Comparison of ENCODE assay signal across 7 cellular contexts in genomic region chr4:145935253-145936141, GRCh38. TPM values are rescaled to one million over a fixed set of nuclear protein-coding genes. Genes with fewer than 3 reads are reported as not detected.
A peak's percentile ranks its signal among the peaks of the same experiment; 100 is the strongest.
DNase-seq lines count a peak whose midpoint lies in the region; ATAC-seq, FAIRE-seq and TF ChIP-seq lines count a peak whose summit lies in the region.

No MANE protein-coding gene starts in this region.

- TF ChIP-seq CTCF in MM.1S (IDR thresholded peaks at IDR 0.05; ENCODE audit: low read length) (no peak), K562 (IDR thresholded peaks at IDR 0.05 in 2 of 3, conservative IDR thresholded peaks at IDR 0.05 in 1 of 3; ENCODE audit: insufficient read depth in 2 of 3, low read depth in 1 of 3, low read length in 3 of 3) (no peak)

- H2AFZ ChIP-seq in MM.1S (ENCODE audit: low read length), result peak overlapping the region; percentile 81
- no peak overlapping the region for H2AFZ ChIP-seq in K562 (ENCODE audit: low read depth, low read length)

- H3F3A ChIP-seq in MM.1S (ENCODE audit: insufficient read depth, low read length), result peaks cover 34% of the 10 kb centered on the region

- no peak for TF ChIP-seq EP300 in K562 (IDR thresholded peaks at IDR 0.05; ENCODE audit: low read length)

- H3K9me3 ChIP-seq in MM.1S (replicated peaks; ENCODE audit: insufficient read depth, low read length), result no peaks in the 10 kb centered on the region
- H3K9me3 ChIP-seq in K562 (replicated peaks; ENCODE audit: control insufficient read depth, insufficient read depth, low read depth, low read length), result no peaks in the 10 kb centered on the region

- H3K4me1 ChIP-seq in MM.1S (ENCODE audit: low read length) (0 out of 2 replicates have a peak, but pooled peaks cover 8% of the 10 kb centered on the region), K562 (replicated peaks in 1 of 2; ENCODE audit: control insufficient read depth in 2 of 2, insufficient read depth in 2 of 2, low read length in 2 of 2) (peaks cover 0 to 13% of the 10 kb centered on the region in 2 experiments; a peak in 2 of 5 replicates)

- H3K9me2 ChIP-seq in MM.1S (replicated peaks; ENCODE audit: insufficient read depth, low read length), result no peaks in the 10 kb centered on the region

- no peaks in the 10 kb centered on the region for H3K9me1 ChIP-seq in K562 (ENCODE audit: control insufficient read depth, insufficient read depth, low read length)

- peak overlapping the region; percentile 71 for H3K4me3 ChIP-seq in MM.1S (ENCODE audit: low read length)
- no peak overlapping the region for H3K4me3 ChIP-seq in K562

- intact Hi-C loops in K562 (cut with micrococcal nuclease), result no loop called here

- H3K27me3 ChIP-seq in MM.1S (replicated peaks; ENCODE audit: insufficient read depth, low read length) (peaks cover 19% of the 10 kb centered on the region), K562 (ENCODE audit: control insufficient read depth in 2 of 2, insufficient read depth in 2 of 2, low read length in 2 of 2) (peaks cover 16 to 27% of the 10 kb centered on the region in 2 experiments; a peak in 4 of 5 replicates)

- no peaks in the 10 kb centered on the region for H3K36me3 ChIP-seq in MM.1S (replicated peaks; ENCODE audit: insufficient read depth, low read length)
- no peaks in the 10 kb centered on the region for H3K36me3 ChIP-seq in K562 (ENCODE audit: control insufficient read depth, insufficient read depth, low read length)

- no peak for TF ChIP-seq POLR2A in K562 (conservative IDR thresholded peaks at IDR 0.05)

- H3K9ac ChIP-seq in MM.1S (ENCODE audit: low read length), result peak overlapping the region; percentile 70
- H3K9ac ChIP-seq in K562 (ENCODE audit: insufficient read depth in 1 of 2, low read depth in 2 of 2, low read length in 2 of 2), result no peak overlapping the region

- DNase-seq in GM03348 (ENCODE audit: low spot score), result peak; percentile 18
- peak; percentile 50 for DNase-seq in MM.1S
- DNase-seq in K562 (ENCODE audit: extremely low read depth in 1 of 4, low spot score in 3 of 4), result peak in 1 of 4 experiments; percentile 7
- DNase-seq in iris pigment epithelial cell (ENCODE audit: low read depth), result peak; percentile 36
- peak; percentile 11 for DNase-seq in stimulated activated CD8-positive, alpha-beta memory T cell treated with anti-CD3 and anti-CD28 coated beads, Interleukin-4, amount 100 ng/mL, for 24 hours (ENCODE audit: low read depth)
- no peak for DNase-seq in effector CD4-positive, alpha-beta T cell

- POLR2A ChIA-PET in K562 (lab: Yijun Ruan, JAX), result no interaction called here

- TF ChIP-seq RAD21 in K562 (CRISPR knock-in tag; conservative IDR thresholded peaks at IDR 0.05 in 1 of 2, IDR thresholded peaks at IDR 0.05 in 1 of 2), result no peak

- H3K4me2 ChIP-seq in MM.1S (ENCODE audit: low read depth, low read length) (peak overlapping the region; percentile 66), K562 (ENCODE audit: insufficient read depth, low read length) (no peak overlapping the region)

- in situ Hi-C loops in K562 (cut with MboI), result no loop called here

- ATAC-seq in GM21526 (IDR thresholded peaks at IDR 0.05; ENCODE audit: low FRiP score, unreplicated experiment), result peak; percentile 30
- ATAC-seq in K562, result no peak

- BruUV-seq in K562 (replicated peaks; lab: Mats Ljungman, UMichigan), result no TSS peak

- 19% methylated on average over 14 of the region's 18 CpGs for WGBS in K562 (ENCODE audit: insufficient coverage, low coverage, missing lambda C conversion rate)

- H4K20me1 ChIP-seq in MM.1S (ENCODE audit: insufficient read depth, low read length) (no peaks in the 10 kb centered on the region), K562 (replicated peaks; ENCODE audit: control insufficient read depth, insufficient read depth, low read length) (0 out of 2 replicates have a peak, but pooled peaks cover 3% of the 10 kb centered on the region)

- H3K79me2 ChIP-seq in MM.1S (ENCODE audit: low read length) (peaks cover 33% of the 10 kb centered on the region), K562 (ENCODE audit: control insufficient read depth, insufficient read depth, low read length) (no peaks in the 10 kb centered on the region)

- H3K27ac ChIP-seq in MM.1S (ENCODE audit: low read length), result peak overlapping the region; percentile 66; the same call in 1 of the 2 replicates
- H3K27ac ChIP-seq in K562 (ENCODE audit: extremely low read depth, low read depth, low read length), result no peak overlapping the region

- no peak for FAIRE-seq in K562 (lab: Jason Lieb, UNC)

- CTCF ChIA-PET in K562 (lab: Yijun Ruan, JAX; ENCODE audit: low intra/inter-chr PET ratio), result no interaction called here

TF ChIP-seq in K562, 482 proteins besides CTCF, POLR2A, EP300 and RAD21:
- TF ChIP-seq ESRRA (IDR thresholded peaks at IDR 0.05; ENCODE audit: borderline replicate concordance, low read depth) (peak; percentile 52; the same call in 1 of the 2 replicates), HMGN3 (IDR thresholded peaks at IDR 0.05; ENCODE audit: borderline replicate concordance, extremely low read depth, insufficient read length, low read depth, low read length) (no peak)

RNA-seq across cellular contexts. Expression of gene ZNF827, which starts 3.1 kb away (rescaled TPM):
- total RNA-seq in K562 (2011; cell fraction: chromatin; rRNA removed; ENCODE audit: low replicate concordance), result 0.09 TPM in 1 of 2 replicates, not detected in the other
- total RNA-seq in K562 (2011; cell fraction: nucleolus; rRNA removed), result 1.0 TPM in 1 of 2 replicates, not detected in the other
- total RNA-seq in K562 (2011; cell fraction: nucleoplasm; rRNA removed), result not detected in 2 replicates
- not detected in 2 replicates for total RNA-seq in K562 (2014; rRNA removed)
- total RNA-seq in K562 (2014; rRNA removed; fragmentation: Illumina TruSeq; extraction: Trizol), result not detected in 2 replicates
- total RNA-seq in K562 (2015; rRNA removed; fragmentation: Illumina TruSeq; extraction: Trizol), result not detected in 2 replicates
- 0.13 and 0.40 TPM in 2 replicates for total RNA-seq in K562 (2021)
- 0.07 TPM in 1 of 2 replicates, not detected in the other for polyA plus RNA-seq in K562 (2011; rRNA removed)
- polyA plus RNA-seq in K562 (2011; cell fraction: cytosol; rRNA removed), result under 0.01 and 0.33 TPM in 2 replicates
- polyA plus RNA-seq in K562 (2011; cell fraction: nucleus; rRNA removed), result 0.03 and 0.21 TPM in 2 replicates
- 0.14 TPM in 1 of 2 replicates, not detected in the other for polyA plus RNA-seq in K562 (2012)
- polyA plus RNA-seq in K562 (2014; fragmentation: Illumina TruSeq; extraction: Trizol), result not detected in 2 replicates
- not detected for polyA plus RNA-seq in K562 (2014; fragmentation: Nextera tagmentation; extraction: Ambion mirVana)
- polyA plus RNA-seq in K562 (2014; rRNA removed), result not detected in 2 replicates
- 0.14 TPM in 1 of 2 replicates, not detected in the other for polyA minus RNA-seq in K562 (2011; rRNA and poly(A)+ RNA removed)
- not detected in 2 replicates for polyA minus RNA-seq in K562 (2011; cell fraction: cytosol; rRNA and poly(A)+ RNA removed)
- polyA minus RNA-seq in K562 (2011; cell fraction: nucleus; rRNA and poly(A)+ RNA removed), result not detected in 2 replicates
